Comparison of ENCODE assay signal across 2 cellular contexts in genomic region chr3:179194931-179195330, GRCh38.
TF ChIP-seq lines count a peak whose summit lies in the region.

No MANE protein-coding gene starts in this region.

TF ChIP-seq in WTC11, 78 proteins besides CTCF, POLR2A, EP300 and RAD21 (continued from another document):
- TF ChIP-seq ZNF532 (CRISPR knock-in tag; IDR thresholded peaks at IDR 0.05; ENCODE audit: borderline replicate concordance): no peak
- TF ChIP-seq CBFB (CRISPR knock-in tag; IDR thresholded peaks at IDR 0.05; ENCODE audit: low read depth): no peak
- TF ChIP-seq NR2C2 (CRISPR knock-in tag; IDR thresholded peaks at IDR 0.05): no peak
- TF ChIP-seq USF2 (CRISPR knock-in tag; IDR thresholded peaks at IDR 0.05): no peak
- no peak for TF ChIP-seq ERG (CRISPR knock-in tag; IDR thresholded peaks at IDR 0.05)
- TF ChIP-seq ZNF425 (CRISPR knock-in tag; conservative IDR thresholded peaks at IDR 0.05): no peak
- TF ChIP-seq HMGA2 (CRISPR knock-in tag; IDR thresholded peaks at IDR 0.05): no peak
- no peak for TF ChIP-seq CREB1 (CRISPR knock-in tag; IDR thresholded peaks at IDR 0.05)

TF ChIP-seq in SK-N-SH treated with all-trans-retinoic acid at 6 μM for 48 hours, 23 proteins besides CTCF, POLR2A, EP300 and RAD21 (continued from another document):
- no peak for TF ChIP-seq POU6F1 (CRISPR knock-in tag; IDR thresholded peaks at IDR 0.05; ENCODE audit: borderline replicate concordance, low read depth)
- no peak for TF ChIP-seq GLIS3 (CRISPR knock-in tag; IDR thresholded peaks at IDR 0.05)
- no peak for TF ChIP-seq PATZ1 (CRISPR knock-in tag; IDR thresholded peaks at IDR 0.05; ENCODE audit: borderline replicate concordance)
- TF ChIP-seq CREB5 (CRISPR knock-in tag; IDR thresholded peaks at IDR 0.05; ENCODE audit: low read depth): no peak
